In the genomic region with DNA sequence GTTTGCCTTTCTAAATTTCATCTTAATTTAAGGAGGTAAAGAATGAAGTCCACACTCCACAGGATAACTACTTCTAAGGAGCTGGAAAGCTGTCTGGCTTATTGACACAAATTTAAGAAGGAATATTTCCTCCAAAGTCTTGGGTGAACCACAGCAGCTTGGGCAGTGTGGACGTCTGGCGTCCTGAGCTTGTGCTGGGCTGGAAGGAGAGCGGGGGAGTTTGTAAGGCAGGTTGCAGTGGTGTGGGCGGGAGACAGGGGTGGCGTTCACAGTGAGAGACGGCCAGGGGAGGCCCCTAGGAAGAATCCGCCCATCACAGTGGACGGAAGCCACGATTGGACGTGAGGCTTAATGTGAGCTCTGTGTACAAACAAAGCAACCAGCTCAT, we compare ENCODE assay signal across 10 cellular contexts. TPM values are rescaled to one million over a fixed set of nuclear protein-coding genes. Genes with fewer than 3 reads are reported as not detected.
DNase-seq lines count a peak whose midpoint lies in the region; TF ChIP-seq lines count a peak whose summit lies in the region.
"Had no signal": no experiment of that assay in that cellular context is flagged by ENCODE, and none has a peak within 500 bp of the region (broad histone marks: within the 10 kb centered on the region; RNA-seq: fewer than 3 reads in every experiment).

No MANE protein-coding gene starts in this region.

- H3K9me3 Mint-ChIP-seq in osteocyte (ENCODE audit: unreplicated experiment) = no peaks in the 10 kb centered on the region

- no peak overlapping the region for H3K4me3 ChIP-seq in foreskin fibroblast (ENCODE audit: low read depth in 1 of 2, low read length in 2 of 2)

- no peaks in the 10 kb centered on the region for H3K27me3 Mint-ChIP-seq in osteocyte (ENCODE audit: unreplicated experiment)

- H3K36me3 Mint-ChIP-seq in osteocyte (ENCODE audit: unreplicated experiment) = peaks cover 19% of the 10 kb centered on the region

- TF ChIP-seq CTCF in foreskin fibroblast (IDR thresholded peaks at IDR 0.05; ENCODE audit: low read depth, low read length) (no peak), osteocyte (IDR thresholded peaks at IDR 0.05) (no peak)

- DNase-seq in EL (peak; percentile 42), T1000 (lab: John Stamatoyannopoulos, UW) (peak; percentile 7), foreskin fibroblast (peak; percentile 57 to 66), osteocyte (ENCODE audit: extremely low spot score, unreplicated experiment) (peak; percentile 70), CD1c-positive myeloid dendritic cell (ENCODE audit: extremely low spot score) (no peak), middle frontal gyrus (ENCODE audit: extremely low spot score, low spot score) (no peak), substantia nigra (lab: John Stamatoyannopoulos, UW) (no peak), NCI-H187 treated with DMSO at 0.1 percent for 48 hours (lab: John Stamatoyannopoulos, UW) (no peak)
- DNase-seq: activated gamma-delta T cell treated with Interleukin-2 at 50 U/mL for 16 hours, PC-3 had no signal

- H3K27ac Mint-ChIP-seq in osteocyte (ENCODE audit: unreplicated experiment) = no peak overlapping the region

- peaks cover 8% of the 10 kb centered on the region for H3K4me1 Mint-ChIP-seq in osteocyte (ENCODE audit: unreplicated experiment)

- H3K4me3 Mint-ChIP-seq in osteocyte (ENCODE audit: unreplicated experiment) = no peak overlapping the region

- no peak overlapping the region for H3K27ac ChIP-seq in substantia nigra (ENCODE audit: low read depth, low read length, poor library complexity, severe bottlenecking)

RNA-seq across cellular contexts. Expression of gene ADI1, which starts 25.7 kb away (rescaled TPM):
- 48.5 and 54.0 TPM in 2 replicates for total RNA-seq in osteocyte

Comparison
In these comparisons a context has a peak if more than half of its experiments do, and no peak if none do; other contexts are left out.
1. DNase-seq: peak in EL (single experiment), T1000 (single experiment), foreskin fibroblast (2 of 2) and osteocyte (single experiment); none in CD1c-positive myeloid dendritic cell (single experiment), middle frontal gyrus (single experiment), substantia nigra (0 of 49) and NCI-H187 treated with DMSO at 0.1 percent for 48 hours (single experiment).